ENCODE assay signal across 8 cellular contexts in genomic region chrX:3881898-3882552, GRCh38.
DNase-seq lines count a peak whose midpoint lies in the region; ATAC-seq and TF ChIP-seq lines count a peak whose summit lies in the region.
"Not testable (repeated sequence)": the region's sequence is repeated elsewhere in the genome, so short reads cannot be mapped to it uniquely, and the experiment has no call there.

No MANE protein-coding gene starts in this region.

- H3K4me2 ChIP-seq in HCT116 (ENCODE audit: low read length), result not testable (repeated sequence)

- not testable (repeated sequence) for H3K4me3 Mint-ChIP-seq in activated CD4-positive, alpha-beta T cell treated with anti-CD3 and anti-CD28 coated beads for 36 hours

- not testable (repeated sequence) for BruUV-seq in HCT116 (replicated peaks; lab: Mats Ljungman, UMichigan)

- not testable (repeated sequence) for H3K79me2 ChIP-seq in HCT116 (ENCODE audit: insufficient read depth, low read length)

- not testable (repeated sequence) for H3K36me3 ChIP-seq in HCT116 (ENCODE audit: control insufficient read depth in 1 of 2, insufficient read depth in 2 of 2, low read length in 2 of 2)

- not testable (repeated sequence) for H3K9me3 ChIP-seq in HCT116 (ENCODE audit: control insufficient read depth in 1 of 2, insufficient read depth in 1 of 2, low read depth in 1 of 2, low read length in 2 of 2)

- not testable (repeated sequence) for H3K27me3 Mint-ChIP-seq in activated CD4-positive, alpha-beta T cell treated with anti-CD3 and anti-CD28 coated beads for 36 hours

- DNase-seq in HCT116 (ENCODE audit: low read depth, low spot score); activated CD4-positive, alpha-beta T cell treated with anti-CD3 and anti-CD28 coated beads for 36 hours; left cardiac atrium; sciatic nerve (ENCODE audit: low spot score): not testable (repeated sequence)

- H2AFZ ChIP-seq in HCT116 (ENCODE audit: low read depth, low read length, poor library complexity, severe bottlenecking), result not testable (repeated sequence)

- not testable (repeated sequence) for H3K27me3 ChIP-seq in HCT116 (ENCODE audit: insufficient read depth, low read length)

- not testable (repeated sequence) for TF ChIP-seq CTCF in HCT116 (IDR thresholded peaks at IDR 0.05 in 2 of 3, conservative IDR thresholded peaks at IDR 0.05 in 1 of 3; ENCODE audit: borderline replicate concordance in 1 of 3, insufficient read depth in 1 of 3, low read depth in 2 of 3, low read length in 2 of 3)

- POLR2A ChIA-PET in HCT116 (lab: Charles Lee); activated CD4-positive, alpha-beta T cell treated with anti-CD3 and anti-CD28 coated beads for 36 hours (lab: Charles Lee): not testable (repeated sequence)

- RAD21 ChIA-PET in HCT116 (lab: Charles Lee; ENCODE audit: low non-redundant PET in 1 of 2, low total read pairs in 2 of 2, uncharacterized antibody in 2 of 2, unreplicated experiment in 2 of 2), result not testable (repeated sequence)

- intact Hi-C loops in HCT116 (cut with micrococcal nuclease); activated CD4-positive, alpha-beta T cell treated with anti-CD3 and anti-CD28 coated beads for 36 hours (cut with DNase I, micrococcal nuclease); left cardiac atrium (cut with DNase I); sciatic nerve (cut with DNase I): not testable (repeated sequence)

- CTCF ChIA-PET in HCT116 (lab: Charles Lee); activated CD4-positive, alpha-beta T cell treated with anti-CD3 and anti-CD28 coated beads for 36 hours (lab: Charles Lee): not testable (repeated sequence)

- not testable (repeated sequence) for H3K4me1 Mint-ChIP-seq in activated CD4-positive, alpha-beta T cell treated with anti-CD3 and anti-CD28 coated beads for 36 hours

- H3K4me1 ChIP-seq in HCT116 (ENCODE audit: control insufficient read depth in 1 of 2, insufficient read depth in 2 of 2, low read length in 2 of 2), result not testable (repeated sequence)

- not testable (repeated sequence) for H3K9me2 ChIP-seq in HCT116 (ENCODE audit: insufficient read depth)

- not testable (repeated sequence) for H4K20me1 ChIP-seq in HCT116 (ENCODE audit: insufficient read depth)

- not testable (repeated sequence) for H3K27ac Mint-ChIP-seq in activated CD4-positive, alpha-beta T cell treated with anti-CD3 and anti-CD28 coated beads for 36 hours

- TF ChIP-seq RAD21 in HCT116 (IDR thresholded peaks at IDR 0.05; ENCODE audit: low read depth), result not testable (repeated sequence)

- H3K4me3 ChIP-seq in HCT116 (replicated peaks in 1 of 2; ENCODE audit: low read depth in 1 of 2, low read length in 2 of 2), result not testable (repeated sequence)

- not testable (repeated sequence) for TF ChIP-seq POLR2A in HCT116 (IDR thresholded peaks at IDR 0.05; ENCODE audit: borderline replicate concordance, extremely low read depth, insufficient read depth, insufficient read length)

- ATAC-seq in GM18519 (IDR thresholded peaks at IDR 0.05; ENCODE audit: low FRiP score, unreplicated experiment) (peak; percentile 93), GM19455 (IDR thresholded peaks at IDR 0.05; ENCODE audit: unreplicated experiment) (peak; percentile 97), HCT116 (peak; percentile 97), HG03045 (IDR thresholded peaks at IDR 0.05; ENCODE audit: unreplicated experiment) (peak; percentile 94), HG03469 (IDR thresholded peaks at IDR 0.05; ENCODE audit: unreplicated experiment) (peak; percentile 96), left cardiac atrium (peak; percentile 93 to 99), sciatic nerve (peak; percentile 34)
- ATAC-seq in activated CD4-positive, alpha-beta T cell treated with anti-CD3 and anti-CD28 coated beads for 36 hours, result peak; percentile 97

- H3K36me3 Mint-ChIP-seq in activated CD4-positive, alpha-beta T cell treated with anti-CD3 and anti-CD28 coated beads for 36 hours (ENCODE audit: low read depth), result not testable (repeated sequence)

- H3K9me3 Mint-ChIP-seq in activated CD4-positive, alpha-beta T cell treated with anti-CD3 and anti-CD28 coated beads for 36 hours (ENCODE audit: low read depth), result not testable (repeated sequence)

- not testable (repeated sequence) for H3K27ac ChIP-seq in HCT116 (ENCODE audit: low read depth, low read length)

- not testable (repeated sequence) for H3K9ac ChIP-seq in HCT116 (ENCODE audit: low read length)

Comparison
In these comparisons a context has a peak if more than half of its experiments do, and no peak if none do; other contexts are left out.
1. ATAC-seq: peak in every context shown above with its lines; median percentile 97 in GM19455; 97 in HCT116; 97 in activated CD4-positive, alpha-beta T cell treated with anti-CD3 and anti-CD28 coated beads for 36 hours; 96 in HG03469; 96 in left cardiac atrium; 94 in HG03045; 93 in GM18519; 34 in sciatic nerve.